In the genomic region with DNA sequence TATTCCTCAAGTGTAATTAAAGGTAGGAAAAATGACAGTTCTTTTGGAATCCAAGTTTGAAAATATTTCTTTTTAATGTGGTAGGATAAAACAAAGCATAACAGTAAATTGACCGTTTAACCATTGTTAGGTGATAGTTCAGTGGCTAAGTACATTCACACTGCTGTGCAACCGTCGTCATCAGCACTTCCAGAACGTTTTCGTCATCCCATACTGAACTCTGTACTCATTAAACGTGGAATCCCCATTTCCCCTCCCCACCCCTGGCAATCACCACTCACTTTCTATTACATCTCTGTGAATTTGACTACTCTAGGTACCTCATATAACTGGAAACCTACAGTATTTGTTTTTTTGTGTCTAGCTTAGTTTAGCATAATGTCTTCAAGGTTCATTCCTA, we compare ENCODE assay signal across 1 cellular context.
TF ChIP-seq lines count a peak whose summit lies in the region.

No MANE protein-coding gene starts in this region.

TF ChIP-seq in HepG2, 621 proteins besides CTCF, POLR2A, EP300 and RAD21 (continued from another document):
- TF ChIP-seq SUZ12 (IDR thresholded peaks at IDR 0.05; ENCODE audit: low read depth, low read length) (no peak), KLF13 (CRISPR knock-in tag; IDR thresholded peaks at IDR 0.05) (no peak), ZNF781 (CRISPR knock-in tag; IDR thresholded peaks at IDR 0.05; ENCODE audit: borderline replicate concordance, not compliant biosample characterization) (no peak), FOXM1 (CRISPR knock-in tag; IDR thresholded peaks at IDR 0.05) (no peak), KAT7 (CRISPR knock-in tag; IDR thresholded peaks at IDR 0.05; ENCODE audit: borderline replicate concordance) (no peak), NKX3-1 (CRISPR knock-in tag; IDR thresholded peaks at IDR 0.05) (no peak)
- TF ChIP-seq, protein P1, sequence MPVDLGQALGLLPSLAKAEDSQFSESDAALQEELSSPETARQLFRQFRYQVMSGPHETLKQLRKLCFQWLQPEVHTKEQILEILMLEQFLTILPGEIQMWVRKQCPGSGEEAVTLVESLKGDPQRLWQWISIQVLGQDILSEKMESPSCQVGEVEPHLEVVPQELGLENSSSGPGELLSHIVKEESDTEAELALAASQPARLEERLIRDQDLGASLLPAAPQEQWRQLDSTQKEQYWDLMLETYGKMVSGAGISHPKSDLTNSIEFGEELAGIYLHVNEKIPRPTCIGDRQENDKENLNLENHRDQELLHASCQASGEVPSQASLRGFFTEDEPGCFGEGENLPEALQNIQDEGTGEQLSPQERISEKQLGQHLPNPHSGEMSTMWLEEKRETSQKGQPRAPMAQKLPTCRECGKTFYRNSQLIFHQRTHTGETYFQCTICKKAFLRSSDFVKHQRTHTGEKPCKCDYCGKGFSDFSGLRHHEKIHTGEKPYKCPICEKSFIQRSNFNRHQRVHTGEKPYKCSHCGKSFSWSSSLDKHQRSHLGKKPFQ (CRISPR knock-in tag; IDR thresholded peaks at IDR 0.05; ENCODE audit: insufficient replicate concordance) = no peak
TF ChIP-seq in HepG2: peak in this region for 14.
